Comparison of ENCODE assay signal across 8 cellular contexts in the genomic region with DNA sequence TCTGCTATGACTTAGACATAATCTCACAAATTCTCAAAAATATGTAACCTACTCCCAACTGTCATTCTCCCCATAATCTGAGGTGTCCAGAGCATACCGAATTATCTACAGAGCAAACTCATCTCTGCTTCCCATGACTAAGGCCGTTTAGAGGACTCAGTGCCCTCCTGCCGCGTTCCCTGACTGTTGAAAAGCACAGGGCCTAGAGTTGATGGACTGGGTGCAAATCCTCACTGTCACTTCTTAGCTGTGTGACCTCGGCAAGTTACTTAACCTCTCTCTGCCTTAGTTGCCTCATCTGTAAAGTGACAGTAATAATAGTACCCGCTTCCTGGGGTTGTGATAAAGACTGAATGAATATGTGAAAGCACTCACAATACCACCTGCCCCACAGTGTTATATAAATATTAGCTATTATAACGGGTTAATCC. TPM values are rescaled to one million over a fixed set of nuclear protein-coding genes. Genes with fewer than 3 reads are reported as not detected.
DNase-seq lines count a peak whose midpoint lies in the region; ATAC-seq and TF ChIP-seq lines count a peak whose summit lies in the region.

No MANE protein-coding gene starts in this region.

- no peaks in the 10 kb centered on the region for H3K9me3 Mint-ChIP-seq in effector memory CD8-positive, alpha-beta T cell

- peak overlapping the region; percentile 52 for H3K4me2 ChIP-seq in OCI-LY1 (ENCODE audit: low read length)
- H3K4me2 ChIP-seq in trophoblast cell (ENCODE audit: low read length): peak overlapping the region; percentile 90

- H3K4me1 Mint-ChIP-seq in effector memory CD8-positive, alpha-beta T cell (ENCODE audit: low read depth in 2 of 2): peaks cover 22 to 27% of the 10 kb centered on the region in 2 donors

- H3K36me3 Mint-ChIP-seq in effector memory CD8-positive, alpha-beta T cell (ENCODE audit: insufficient read depth): peaks cover 16% of the 10 kb centered on the region

- no peaks in the 10 kb centered on the region for H3K79me2 ChIP-seq in OCI-LY1 (ENCODE audit: insufficient read depth, low read length)
- peaks cover 11% of the 10 kb centered on the region for H3K79me2 ChIP-seq in trophoblast cell (ENCODE audit: control insufficient read depth, insufficient read depth, low read length, poor library complexity)

- H2BK5ac ChIP-seq in trophoblast cell (ENCODE audit: low read depth, low read length, poor library complexity): no peak overlapping the region

- H3K9me3 ChIP-seq in OCI-LY1 (ENCODE audit: low read length) (no peaks in the 10 kb centered on the region), trophoblast cell (ENCODE audit: insufficient read depth, low read depth, low read length) (peaks cover 1% of the 10 kb centered on the region), aorta (ENCODE audit: control insufficient read depth, low read length) (no peaks in the 10 kb centered on the region)

- H3K4me1 ChIP-seq in OCI-LY1 (ENCODE audit: insufficient read depth, low read length, severe bottlenecking) (peaks cover 42% of the 10 kb centered on the region), trophoblast cell (ENCODE audit: control insufficient read depth in 1 of 2, insufficient read depth in 2 of 2, low read length in 2 of 2) (peaks cover 21 to 36% of the 10 kb centered on the region in 2 experiments), aorta (ENCODE audit: control insufficient read depth in 1 of 2, insufficient read depth in 2 of 2, low read length in 2 of 2) (no peaks in the 10 kb centered on the region)

- no peak overlapping the region for H3K4ac ChIP-seq in trophoblast cell (ENCODE audit: low read depth, low read length)

- H4K12ac ChIP-seq in trophoblast cell (ENCODE audit: low read depth, low read length): no peak overlapping the region

- H3K36me3 ChIP-seq in OCI-LY1 (ENCODE audit: insufficient read depth, low read length) (no peaks in the 10 kb centered on the region; the same call in 1 of the 2 replicates), trophoblast cell (ENCODE audit: control insufficient read depth in 1 of 2, insufficient read depth in 2 of 2, low read length in 2 of 2) (no peaks in the 10 kb centered on the region), aorta (ENCODE audit: control insufficient read depth in 1 of 2, insufficient read depth in 2 of 2, low read length in 1 of 2) (no peaks in the 10 kb centered on the region)

- H2BK120ac ChIP-seq in trophoblast cell (ENCODE audit: insufficient read depth, low read length, poor library complexity): no peak overlapping the region

- no peak overlapping the region for H3K23ac ChIP-seq in trophoblast cell (ENCODE audit: low read length)

- TF ChIP-seq CTCF in OCI-LY1 (IDR thresholded peaks at IDR 0.05; ENCODE audit: low read length) (no peak), GM13977 (IDR thresholded peaks at IDR 0.05; ENCODE audit: extremely low read depth, insufficient read depth, missing control alignments) (no peak)

- peak overlapping the region; percentile 9 to 87 for H3K27ac Mint-ChIP-seq in effector memory CD8-positive, alpha-beta T cell

- H4K8ac ChIP-seq in trophoblast cell (ENCODE audit: low read depth, low read length): no peak overlapping the region

- peak overlapping the region; percentile 61 for H3K4me3 ChIP-seq in OCI-LY1 (ENCODE audit: low read depth, low read length, poor library complexity, severe bottlenecking)
- H3K4me3 ChIP-seq in trophoblast cell (ENCODE audit: low read depth, low read length): no peak overlapping the region
- peak overlapping the region in 1 of 2 donors; percentile 50 for H3K4me3 ChIP-seq in aorta (ENCODE audit: low read length in 2 of 2)

- H4K91ac ChIP-seq in trophoblast cell (ENCODE audit: low read depth, low read length): peak overlapping the region; percentile 60

- H3K9ac ChIP-seq in OCI-LY1 (ENCODE audit: low read length) (peak overlapping the region; percentile 65; the same call in 1 of the 2 replicates), trophoblast cell (ENCODE audit: low read length) (no peak overlapping the region)

- no peak for ATAC-seq in effector memory CD8-positive, alpha-beta T cell (replicated peaks)
- no peak for ATAC-seq in aorta (ENCODE audit: low FRiP score)

- peak; percentile 71 for DNase-seq in Daoy (ENCODE audit: low read depth)
- DNase-seq in effector memory CD8-positive, alpha-beta T cell: no peak
- peak; percentile 43 to 54 for DNase-seq in trophoblast cell
- DNase-seq in aorta: no peak
- no peak for DNase-seq in NCI-H2029 treated with DMSO at 0.1 percent for 48 hours (lab: John Stamatoyannopoulos, UW)
- DNase-seq in GM13977 (ENCODE audit: low spot score): no peak
- no peak for DNase-seq in cerebellar nuclear complex (lab: John Stamatoyannopoulos, UW)

- H3K4me3 Mint-ChIP-seq in effector memory CD8-positive, alpha-beta T cell: peak overlapping the region; percentile 77 to 83

- H3F3A ChIP-seq in OCI-LY1 (ENCODE audit: insufficient read depth, low read length): peaks cover 5% of the 10 kb centered on the region; the same call in 1 of the 2 replicates

- in situ Hi-C loops in GM13977 (cut with MboI; ENCODE audit: low pct_unique_long_range_greater_than_20kb, low sequenced_read_pairs, unreplicated experiment): no loop called here

- H3K18ac ChIP-seq in trophoblast cell (ENCODE audit: low read length): peak overlapping the region; percentile 87

- H3K27me3 ChIP-seq in OCI-LY1 (ENCODE audit: insufficient read depth, low read length) (no peaks in the 10 kb centered on the region), trophoblast cell (ENCODE audit: insufficient read depth, low read length) (no peaks in the 10 kb centered on the region), aorta (ENCODE audit: control insufficient read depth in 1 of 2, insufficient read depth in 2 of 2, low read length in 1 of 2) (peaks cover 0 to 2% of the 10 kb centered on the region in 2 donors)

- H2AFZ ChIP-seq in OCI-LY1 (ENCODE audit: low read length) (no peak overlapping the region), trophoblast cell (ENCODE audit: insufficient read depth, low read length, poor library complexity) (no peak overlapping the region)

- WGBS in trophoblast cell (ENCODE audit: extremely low coverage, insufficient coverage, insufficient read length): no CpG with 5 or more reads among the region's 7 CpGs
- 57 to 71% methylated on average over 6 to 7 of the region's 7 CpGs for WGBS in aorta, 2 donors

- peak overlapping the region; percentile 37 for H2BK12ac ChIP-seq in trophoblast cell (ENCODE audit: low read length)

- peaks cover 42% of the 10 kb centered on the region for H3K79me1 ChIP-seq in trophoblast cell (ENCODE audit: low read length)

- no peaks in the 10 kb centered on the region for H4K20me1 ChIP-seq in OCI-LY1 (ENCODE audit: insufficient read depth, low read length)

- H3K27ac ChIP-seq in OCI-LY1 (ENCODE audit: low read depth, low read length, poor library complexity, severe bottlenecking) (peak overlapping the region; percentile 73), trophoblast cell (ENCODE audit: low read depth, low read length) (peak overlapping the region; percentile 41), aorta (ENCODE audit: low read depth in 1 of 2, low read length in 2 of 2) (no peak overlapping the region)

- peak overlapping the region; percentile 77 for H2AK5ac ChIP-seq in trophoblast cell (ENCODE audit: low read length)

- intact Hi-C loops in aorta (cut with DNase I): loop anchor here in 1 of 2 donors (2.0 to 5.0 kb wide), 2 partner anchors 70 to 95 kb away; no protein-coding TSS in a partner anchor

- H3K27me3 Mint-ChIP-seq in effector memory CD8-positive, alpha-beta T cell: no peaks in the 10 kb centered on the region

- H3K9me2 ChIP-seq in OCI-LY1 (ENCODE audit: low read depth, low read length): no peaks in the 10 kb centered on the region

- no peak overlapping the region for H3K14ac ChIP-seq in trophoblast cell (ENCODE audit: low read length)

RNA-seq across cellular contexts. Expression of gene TUBB2A, which starts 4.7 kb away (rescaled TPM):
- 145 and 146 TPM in 2 replicates for total RNA-seq in Daoy (2014; rRNA removed; shearing (Covaris generic))
- 167 and 171 TPM in 2 replicates for polyA plus RNA-seq in trophoblast cell (2013)
- 10 to 100 TPM; 33.7 to 40.0 TPM for total RNA-seq in aorta
- 10 to 100 TPM; 16.9 to 39.4 TPM for polyA plus RNA-seq in aorta

RNA-seq across cellular contexts. Expression of gene BPHL, which starts 43.6 kb away (rescaled TPM):
- total RNA-seq in Daoy (2014; rRNA removed; shearing (Covaris generic)): 20.0 and 20.4 TPM in 2 replicates
- 21.0 and 22.0 TPM in 2 replicates for polyA plus RNA-seq in trophoblast cell (2013)
- total RNA-seq in aorta: 10 to 100 TPM in 1 of 2 donors, 1 to 10 TPM in 1; 6.4 to 14.6 TPM
- 10 to 100 TPM; 16.2 to 18.7 TPM for polyA plus RNA-seq in aorta

Comparison
In these comparisons a context has a peak if more than half of its experiments do, and no peak if none do; other contexts are left out.
1. DNase-seq: peak in Daoy (single experiment) and trophoblast cell (2 of 2); none in effector memory CD8-positive, alpha-beta T cell (0 of 3), aorta (0 of 2), NCI-H2029 treated with DMSO at 0.1 percent for 48 hours (single experiment), GM13977 (single experiment) and cerebellar nuclear complex (0 of 2).
2. H3K27ac ChIP-seq: peak in OCI-LY1 (single experiment) and trophoblast cell (single experiment); none in aorta (0 of 2).